ENCODE assay signal across 1 cellular context in the genomic region with DNA sequence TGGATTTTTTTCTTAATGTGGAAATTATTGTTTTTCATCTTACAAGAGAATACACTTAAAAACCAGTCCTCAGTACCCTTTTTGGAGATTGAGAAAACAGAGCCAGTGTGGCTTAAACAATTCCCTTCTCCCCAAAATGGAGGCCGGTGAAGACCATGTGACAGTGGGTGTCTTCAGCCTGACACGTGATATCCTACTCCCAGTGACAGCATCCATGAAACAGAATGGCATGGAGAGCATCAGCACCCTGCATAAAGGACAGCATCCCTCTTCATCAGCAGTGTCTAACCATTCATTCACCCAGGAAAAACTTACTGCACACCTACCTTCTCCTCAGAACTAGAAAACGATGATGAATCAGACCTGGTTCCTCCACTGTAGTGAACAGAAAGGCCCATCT.
A peak's percentile ranks its signal among the peaks of the same experiment; 100 is the strongest.
TF ChIP-seq lines count a peak whose summit lies in the region.

No MANE protein-coding gene starts in this region.

TF ChIP-seq in SK-N-SH, 30 proteins besides CTCF, POLR2A, EP300 and RAD21:
- peak; percentile 92 for TF ChIP-seq REST (IDR thresholded peaks at IDR 0.05; ENCODE audit: low read depth, low read length)
- TF ChIP-seq, protein P1, sequence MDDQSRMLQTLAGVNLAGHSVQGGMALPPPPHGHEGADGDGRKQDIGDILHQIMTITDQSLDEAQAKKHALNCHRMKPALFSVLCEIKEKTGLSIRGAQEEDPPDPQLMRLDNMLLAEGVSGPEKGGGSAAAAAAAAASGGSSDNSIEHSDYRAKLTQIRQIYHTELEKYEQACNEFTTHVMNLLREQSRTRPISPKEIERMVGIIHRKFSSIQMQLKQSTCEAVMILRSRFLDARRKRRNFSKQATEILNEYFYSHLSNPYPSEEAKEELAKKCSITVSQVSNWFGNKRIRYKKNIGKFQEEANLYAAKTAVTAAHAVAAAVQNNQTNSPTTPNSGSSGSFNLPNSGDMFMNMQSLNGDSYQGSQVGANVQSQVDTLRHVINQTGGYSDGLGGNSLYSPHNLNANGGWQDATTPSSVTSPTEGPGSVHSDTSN (IDR thresholded peaks at IDR 0.05), result no peak
TF ChIP-seq in SK-N-SH: peak in this region for 1.
